In genomic region chr2:80329491-80329890, GRCh38 we compare ENCODE assay signal across 26 cellular contexts. TPM values are rescaled to one million over a fixed set of nuclear protein-coding genes. Genes with fewer than 3 reads are reported as not detected.
"Had no signal": no experiment of that assay in that cellular context is flagged by ENCODE, and none has a peak within 500 bp of the region (broad histone marks: within the 10 kb centered on the region; RNA-seq: fewer than 3 reads in every experiment).

No MANE protein-coding gene starts in this region.

- H3K4me1 Mint-ChIP-seq: activated naive CD4-positive, alpha-beta T cell treated with anti-CD3 and anti-CD28 coated beads, Interleukin-2, amount 10 ng/mL, durations not matched to agents 7 days and 5 days; activated naive CD8-positive, alpha-beta T cell treated with anti-CD3 and anti-CD28 coated beads for 36 hours; T-helper 17 cell had no signal

- H3K4me3 ChIP-seq: cardiac muscle cell, PC-9 had no signal

- H3K9me3 Mint-ChIP-seq: activated CD8-positive, alpha-beta T cell treated with anti-CD3 and anti-CD28 coated beads for 36 hours; activated naive CD4-positive, alpha-beta T cell treated with anti-CD3 and anti-CD28 coated beads, Interleukin-2, amount 10 ng/mL, durations not matched to agents 7 days and 5 days; activated naive CD8-positive, alpha-beta T cell treated with anti-CD3 and anti-CD28 coated beads for 36 hours had no signal

- H2AFZ ChIP-seq: PC-9 had no signal

- H3K4me2 ChIP-seq: PC-9 had no signal

- H3K4me3 Mint-ChIP-seq: activated CD8-positive, alpha-beta T cell treated with anti-CD3 and anti-CD28 coated beads for 36 hours; activated naive CD4-positive, alpha-beta T cell treated with anti-CD3 and anti-CD28 coated beads, Interleukin-2, amount 10 ng/mL, durations not matched to agents 7 days and 5 days; activated naive CD8-positive, alpha-beta T cell treated with anti-CD3 and anti-CD28 coated beads for 36 hours; activated T-cell treated with anti-CD3 and anti-CD28 coated beads, Interleukin-2, amount 50 U/mL, for 72 hours; T-helper 17 cell had no signal

- ATAC-seq: activated CD8-positive, alpha-beta T cell treated with anti-CD3 and anti-CD28 coated beads for 36 hours; activated T-cell treated with anti-CD3 and anti-CD28 coated beads, Interleukin-2, amount 50 U/mL, for 72 hours; T-helper 17 cell had no signal

- H3K27ac Mint-ChIP-seq: activated CD8-positive, alpha-beta T cell treated with anti-CD3 and anti-CD28 coated beads for 36 hours; activated naive CD4-positive, alpha-beta T cell treated with anti-CD3 and anti-CD28 coated beads, Interleukin-2, amount 10 ng/mL, durations not matched to agents 7 days and 5 days; activated naive CD8-positive, alpha-beta T cell treated with anti-CD3 and anti-CD28 coated beads for 36 hours; activated T-cell treated with anti-CD3 and anti-CD28 coated beads, Interleukin-2, amount 50 U/mL, for 72 hours; activated T-helper 2 cell treated with anti-CD3 and anti-CD28 coated beads, Interferon-gamma antibody, Interleukin-2, Interleukin-4, amounts not matched to agents 10 μg/mL and 5 μg/mL and 100 μg/mL, durations not matched to agents 14 hours and 24 hours and 36 hours; T-helper 17 cell had no signal

- H3K27me3 Mint-ChIP-seq: activated naive CD4-positive, alpha-beta T cell treated with anti-CD3 and anti-CD28 coated beads, Interleukin-2, amount 10 ng/mL, durations not matched to agents 7 days and 5 days; T-helper 17 cell had no signal

- H3K36me3 ChIP-seq: brain microvascular endothelial cell, cardiac muscle cell had no signal

- H3K27me3 ChIP-seq: brain microvascular endothelial cell, cardiac muscle cell had no signal

- DNase-seq: activated CD4-positive, alpha-beta T cell treated with anti-CD3 and anti-CD28 coated beads, Interleukin-2, amount 50 U/mL, for 1 hour; activated CD4-positive, CD25-positive, alpha-beta regulatory T cell; activated CD8-positive, alpha-beta memory T cell treated with anti-CD3 and anti-CD28 coated beads, Interleukin-2, amount 50 U/mL, for 4 hours; activated CD8-positive, alpha-beta T cell treated with anti-CD3 and anti-CD28 coated beads for 36 hours; activated gamma-delta T cell treated with Interleukin-2 at 50 U/mL for 16 hours; activated naive CD4-positive, alpha-beta T cell treated with anti-CD3 and anti-CD28 coated beads, Interleukin-2, amount 10 ng/mL, durations not matched to agents 7 days and 5 days; activated naive CD8-positive, alpha-beta T cell treated with anti-CD3 and anti-CD28 coated beads for 36 hours; activated T-cell treated with anti-CD3 and anti-CD28 coated beads, Interleukin-2, amount 50 U/mL, for 72 hours; brain microvascular endothelial cell; MM.1S; NCI-H1105; NCI-H1436; NCI-H1694 treated with DMSO at 0.1 percent for 48 hours; NCI-H2029 treated with DMSO at 0.1 percent for 48 hours; NCI-H345; NCI-H510A; NCI-H526 treated with DMSO at 0.1 percent for 48 hours; PC-9; SHP77 treated with DMSO at 0.1 percent for 48 hours; T-helper 17 cell; T-helper 9 cell had no signal

- H3K27ac ChIP-seq: brain microvascular endothelial cell, cardiac muscle cell, PC-9, VCaP had no signal

- H3K36me3 Mint-ChIP-seq: activated naive CD4-positive, alpha-beta T cell treated with anti-CD3 and anti-CD28 coated beads, Interleukin-2, amount 10 ng/mL, durations not matched to agents 7 days and 5 days; activated naive CD8-positive, alpha-beta T cell treated with anti-CD3 and anti-CD28 coated beads for 36 hours had no signal

- FAIRE-seq: TTC549 had no signal

RNA-seq across cellular contexts. Expression of gene LRRTM1, which starts 24.9 kb away (rescaled TPM):
- total RNA-seq: activated CD8-positive, alpha-beta T cell treated with anti-CD3 and anti-CD28 coated beads for 36 hours; activated naive CD8-positive, alpha-beta T cell treated with anti-CD3 and anti-CD28 coated beads for 36 hours; activated T-cell treated with anti-CD3 and anti-CD28 coated beads, Interleukin-2, amount 50 U/mL, for 72 hours; activated T-helper 2 cell treated with anti-CD3 and anti-CD28 coated beads, Interferon-gamma antibody, Interleukin-2, Interleukin-4, amounts not matched to agents 10 μg/mL and 5 μg/mL and 100 μg/mL, durations not matched to agents 14 hours and 24 hours and 36 hours; PC-9; SK-MEL-5; T-helper 17 cell had no signal
